Comparison of ENCODE assay signal across 17 cellular contexts in the genomic region with DNA sequence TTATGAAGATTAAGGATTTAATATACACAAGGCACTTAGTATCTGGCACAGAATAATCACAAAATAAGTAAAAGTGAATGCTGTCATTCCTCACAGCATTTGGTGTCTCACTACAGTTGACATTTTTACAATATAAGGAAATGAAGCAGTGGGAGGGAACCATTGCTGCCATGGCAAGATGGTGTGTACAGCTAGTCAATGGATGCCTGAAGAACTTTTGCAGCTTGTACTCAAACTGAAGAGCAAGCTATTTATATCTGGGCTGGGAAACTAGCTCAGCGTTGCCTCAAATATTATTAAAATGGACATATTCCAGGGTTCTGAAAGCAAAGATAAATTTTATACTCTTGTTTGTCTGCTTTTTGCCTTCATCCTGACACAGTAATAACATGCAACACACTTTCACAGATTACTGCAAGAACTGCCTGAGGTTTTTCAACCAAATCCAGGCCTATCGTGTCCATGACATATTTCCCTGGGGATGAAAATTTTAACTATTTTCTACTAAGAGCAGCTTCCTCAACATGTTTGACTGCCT.
"Had no signal": no experiment of that assay in that cellular context is flagged by ENCODE, and none has a peak within 500 bp of the region (broad histone marks: within the 10 kb centered on the region; RNA-seq: fewer than 3 reads in every experiment).

No MANE protein-coding gene starts in this region.

- H3K4me1 Mint-ChIP-seq: activated naive CD4-positive, alpha-beta T cell treated with anti-CD3 and anti-CD28 coated beads, Interleukin-2, amount 50 U/mL, for 24 hours; naive B cell had no signal

- H3K27me3 Mint-ChIP-seq: effector memory CD8-positive, alpha-beta T cell had no signal

- H3K36me3 ChIP-seq: neutrophil, right lobe of liver had no signal

- DNase-seq: activated CD4-positive, alpha-beta T cell treated with anti-CD3 and anti-CD28 coated beads, Interleukin-2, amount 50 U/mL, for 1 hour; activated CD4-positive, CD25-positive, alpha-beta regulatory T cell; activated effector memory CD4-positive, alpha-beta T cell treated with Interleukin-2 at 50 U/mL for 16 hours; activated T-cell treated with anti-CD3 and anti-CD28 coated beads for 4 hours; body of pancreas; effector memory CD8-positive, alpha-beta T cell; head of caudate nucleus; islet precursor cell; naive B cell; right lobe of liver; stimulated activated CD4-positive, alpha-beta T cell treated with anti-CD3 and anti-CD28 coated beads, Interleukin-12 subunit alpha, Interleukin-12 subunit beta, amount 100 ng/mL, for 4 hours; stimulated activated naive CD8-positive, alpha-beta T cell treated with anti-CD3 and anti-CD28 coated beads, Interleukin-15, Interleukin-2, amounts not matched to agents 100 U/mL and 50 U/mL, for 24 hours; T-helper 2 cell; testis had no signal

- H3K27me3 ChIP-seq: body of pancreas, neutrophil, right lobe of liver, testis had no signal

- H3K4me3 ChIP-seq: body of pancreas, right lobe of liver, testis had no signal

- H3K4me3 Mint-ChIP-seq: activated naive CD4-positive, alpha-beta T cell treated with anti-CD3 and anti-CD28 coated beads, Interleukin-2, amount 50 U/mL, for 24 hours; dendritic cell treated with granulocyte-macrophage colony-stimulating factor and Interleukin-4, amounts not matched to agents 40 ng/mL and 50 ng/mL, for 4 days; effector memory CD8-positive, alpha-beta T cell; naive B cell had no signal

- H3K4me1 ChIP-seq: testis had no signal

- H3K27ac Mint-ChIP-seq: activated naive CD4-positive, alpha-beta T cell treated with anti-CD3 and anti-CD28 coated beads, Interleukin-2, amount 50 U/mL, for 24 hours; dendritic cell treated with granulocyte-macrophage colony-stimulating factor and Interleukin-4, amounts not matched to agents 40 ng/mL and 50 ng/mL, for 4 days; effector memory CD8-positive, alpha-beta T cell; naive B cell had no signal

- H3K36me3 Mint-ChIP-seq: activated naive CD4-positive, alpha-beta T cell treated with anti-CD3 and anti-CD28 coated beads, Interleukin-2, amount 50 U/mL, for 24 hours had no signal

- ATAC-seq: body of pancreas; effector memory CD8-positive, alpha-beta T cell; right lobe of liver; stimulated activated naive CD8-positive, alpha-beta T cell treated with anti-CD3 and anti-CD28 coated beads, Interleukin-15, Interleukin-2, amounts not matched to agents 100 U/mL and 50 U/mL, for 24 hours had no signal

- H3K9me3 ChIP-seq: body of pancreas, neutrophil, right lobe of liver, testis had no signal

- H3K27ac ChIP-seq: body of pancreas, neutrophil, right lobe of liver, testis had no signal
